In genomic region chr11:134510641-134511040, GRCh38 we compare ENCODE assay signal across 19 cellular contexts.
"Had no signal": no experiment of that assay in that cellular context is flagged by ENCODE, and none has a peak within 500 bp of the region (broad histone marks: within the 10 kb centered on the region; RNA-seq: fewer than 3 reads in every experiment).

No MANE protein-coding gene starts in this region.

- DNase-seq: activated CD4-positive, CD25-positive, alpha-beta regulatory T cell treated with anti-CD3 and anti-CD28 coated beads, Interleukin-2, amount 50 U/mL, for 72 hours; activated gamma-delta T cell; activated T-cell treated with anti-CD3 and anti-CD28 coated beads for 4 hours; anterior cingulate cortex; effector memory CD8-positive, alpha-beta T cell; occipital lobe; right cardiac atrium; stimulated activated CD4-positive, alpha-beta T cell treated with anti-CD3 and anti-CD28 coated beads, Interleukin-4, amount 100 ng/mL, for 4 hours; stimulated activated CD8-positive, alpha-beta memory T cell treated with anti-CD3 and anti-CD28 coated beads, Interleukin-4, amount 100 ng/mL, for 48 hours; stimulated activated naive CD4-positive, alpha-beta T cell treated with Interleukin-2 at 50 U/mL for 16 hours; trophoblast cell had no signal

- H3K4me3 Mint-ChIP-seq: activated naive CD8-positive, alpha-beta T cell; effector memory CD8-positive, alpha-beta T cell; memory B cell; naive thymus-derived CD8-positive, alpha-beta T cell; T-helper 2 cell treated with Interferon-gamma antibody and Interleukin-4, amounts not matched to agents 5 μg/mL and 100 μg/mL, for 36 hours had no signal

- H3K27ac ChIP-seq: epithelial cell of prostate, heart left ventricle had no signal

- H3K27me3 Mint-ChIP-seq: activated naive CD8-positive, alpha-beta T cell had no signal

- H3K9me3 Mint-ChIP-seq: effector memory CD8-positive, alpha-beta T cell; memory B cell; naive thymus-derived CD8-positive, alpha-beta T cell; T-helper 2 cell treated with Interferon-gamma antibody and Interleukin-4, amounts not matched to agents 5 μg/mL and 100 μg/mL, for 36 hours had no signal

- ATAC-seq: effector memory CD8-positive, alpha-beta T cell; heart left ventricle; left colon; naive thymus-derived CD8-positive, alpha-beta T cell; right cardiac atrium had no signal

- H3K27ac Mint-ChIP-seq: activated naive CD8-positive, alpha-beta T cell; effector memory CD8-positive, alpha-beta T cell; memory B cell; T-helper 2 cell treated with Interferon-gamma antibody and Interleukin-4, amounts not matched to agents 5 μg/mL and 100 μg/mL, for 36 hours had no signal

- H3K4me2 ChIP-seq: smooth muscle cell had no signal

- H3K36me3 ChIP-seq: heart left ventricle had no signal

- H3K36me3 Mint-ChIP-seq: activated naive CD8-positive, alpha-beta T cell; memory B cell; naive thymus-derived CD8-positive, alpha-beta T cell had no signal

- H3K9me3 ChIP-seq: heart left ventricle had no signal

- H3K4me1 ChIP-seq: heart left ventricle had no signal

- H3K4me1 Mint-ChIP-seq: memory B cell; naive thymus-derived CD8-positive, alpha-beta T cell had no signal

- H3K4me3 ChIP-seq: heart left ventricle, smooth muscle cell had no signal
